In genomic region chr1:26431979-26432695, GRCh38 we compare ENCODE assay signal across 8 cellular contexts. TPM values are rescaled to one million over a fixed set of nuclear protein-coding genes. Genes with fewer than 3 reads are reported as not detected.
DNase-seq lines count a peak whose midpoint lies in the region; ATAC-seq and TF ChIP-seq lines count a peak whose summit lies in the region.

Gene DHDDS (plus strand): TSS chr1:26432321. CDS start chr1:26432946, 625 bp downstream.

- peaks cover 19% of the 10 kb centered on the region for H3K4me1 Mint-ChIP-seq in nephron progenitor cell
- peaks cover 29% of the 10 kb centered on the region for H3K4me1 Mint-ChIP-seq in stimulated activated naive CD8-positive, alpha-beta T cell treated with anti-CD3 and anti-CD28 coated beads, Interleukin-15, amount 100 ng/mL, for 72 hours

- peak within 1 kb of the TSS; percentile 99 for H3K4me3 Mint-ChIP-seq in nephron progenitor cell
- peak within 1 kb of the TSS; percentile 96 to 99 for H3K4me3 Mint-ChIP-seq in stimulated activated naive CD8-positive, alpha-beta T cell treated with anti-CD3 and anti-CD28 coated beads, Interleukin-15, amount 100 ng/mL, for 72 hours

- peak within 1 kb of the TSS; percentile 50 for H3K4me3 ChIP-seq in H7 (ENCODE audit: insufficient read depth, low read depth, low read length)

- DNase-seq in ELF-1 (ENCODE audit: low read depth, low spot score): peak; percentile 99
- peak; percentile 98 for DNase-seq in H7
- DNase-seq in M059J (ENCODE audit: low read depth): peak; percentile 97
- DNase-seq in SHP77 (lab: John Stamatoyannopoulos, UW): peak; percentile 95
- peak; percentile 97 for DNase-seq in activated effector memory CD4-positive, alpha-beta T cell treated with Interleukin-2 at 50 U/mL for 16 hours
- DNase-seq in fibroblast of peridontal ligament (ENCODE audit: extremely low read depth): peak; percentile 97
- peak; percentile 97 for DNase-seq in nephron progenitor cell
- peak; percentile 98 for DNase-seq in stimulated activated naive CD8-positive, alpha-beta T cell treated with anti-CD3 and anti-CD28 coated beads, Interleukin-15, amount 100 ng/mL, for 72 hours

- no peak for TF ChIP-seq CTCF in nephron progenitor cell (IDR thresholded peaks at IDR 0.05)

- H3K9me3 Mint-ChIP-seq in nephron progenitor cell: no peaks in the 10 kb centered on the region
- H3K9me3 Mint-ChIP-seq in stimulated activated naive CD8-positive, alpha-beta T cell treated with anti-CD3 and anti-CD28 coated beads, Interleukin-15, amount 100 ng/mL, for 72 hours: no peaks in the 10 kb centered on the region

- no peaks in the 10 kb centered on the region for H3K27me3 ChIP-seq in H7 (ENCODE audit: control insufficient read depth, insufficient read depth, low read length)

- H3K36me3 ChIP-seq in H7 (replicated peaks; ENCODE audit: control insufficient read depth, insufficient read depth, low read length): peaks cover 10% of the 10 kb centered on the region

- peak; percentile 98 for ATAC-seq in stimulated activated naive CD8-positive, alpha-beta T cell treated with anti-CD3 and anti-CD28 coated beads, Interleukin-15, amount 100 ng/mL, for 72 hours

- H3K36me3 Mint-ChIP-seq in nephron progenitor cell (ENCODE audit: low read depth): peaks cover 32% of the 10 kb centered on the region

- H3K27ac Mint-ChIP-seq in nephron progenitor cell: peak within 1 kb of the TSS; percentile 99
- H3K27ac Mint-ChIP-seq in stimulated activated naive CD8-positive, alpha-beta T cell treated with anti-CD3 and anti-CD28 coated beads, Interleukin-15, amount 100 ng/mL, for 72 hours: peak within 1 kb of the TSS; percentile 93 to 96

- H3K27me3 Mint-ChIP-seq in nephron progenitor cell (ENCODE audit: low read depth, poor library complexity): peaks cover 6% of the 10 kb centered on the region
- no peaks in the 10 kb centered on the region for H3K27me3 Mint-ChIP-seq in stimulated activated naive CD8-positive, alpha-beta T cell treated with anti-CD3 and anti-CD28 coated beads, Interleukin-15, amount 100 ng/mL, for 72 hours

RNA-seq across cellular contexts. Expression of gene DHDDS, which starts in this region (rescaled TPM):
- total RNA-seq in H7 (2014; rRNA removed; shearing (Covaris generic)): 52.9 and 60.0 TPM in 2 replicates
- 58.0 and 62.5 TPM in 2 replicates for total RNA-seq in M059J (2014; rRNA removed; shearing (Covaris generic))

Comparison
In these comparisons a context has a peak if more than half of its experiments do, and no peak if none do; other contexts are left out.
1. Peak in every context shown above with its lines: DNase-seq, ATAC-seq and H3K4me3 ChIP-seq.